ENCODE assay signal across 15 cellular contexts in the genomic region with DNA sequence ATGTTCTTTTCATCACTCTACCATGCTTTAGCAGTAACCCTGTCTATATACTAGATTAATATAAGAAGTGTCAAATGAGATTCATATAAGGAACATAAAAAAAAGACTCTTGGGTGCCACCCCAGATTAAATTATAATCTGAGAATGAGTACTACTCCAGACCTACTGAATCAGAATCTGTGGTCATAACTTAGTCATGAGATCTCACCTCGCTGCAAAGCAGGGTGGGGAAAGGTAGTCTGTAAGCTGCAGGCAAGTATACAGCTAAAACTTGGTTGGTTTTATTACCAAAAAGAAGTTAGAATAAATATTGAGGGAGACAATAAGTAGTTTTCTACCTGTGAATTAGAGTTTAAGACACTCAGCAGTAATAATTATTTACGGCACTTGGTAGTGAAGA.
DNase-seq lines count a peak whose midpoint lies in the region; ATAC-seq lines count a peak whose summit lies in the region.
"Had no signal": no experiment of that assay in that cellular context is flagged by ENCODE, and none has a peak within 500 bp of the region (broad histone marks: within the 10 kb centered on the region; RNA-seq: fewer than 3 reads in every experiment).

No MANE protein-coding gene starts in this region.

- peak; percentile 43 to 57 for ATAC-seq in activated T-cell treated with anti-CD3 and anti-CD28 coated beads, Interleukin-2, amount 50 U/mL, for 72 hours (replicated peaks in 1 of 2)
- peak; percentile 46 for ATAC-seq in stimulated activated naive CD8-positive, alpha-beta T cell treated with anti-CD3 and anti-CD28 coated beads, Interleukin-15, Interleukin-2, amounts not matched to agents 100 U/mL and 50 U/mL, for 24 hours
- no peak for ATAC-seq in stimulated activated naive CD8-positive, alpha-beta T cell treated with anti-CD3 and anti-CD28 coated beads, Interleukin-15, amount 100 ng/mL, for 72 hours
- peak; percentile 58 for ATAC-seq in stimulated activated effector memory CD8-positive, alpha-beta T cell treated with anti-CD3 and anti-CD28 coated beads, Interleukin-12 subunit alpha, Interleukin-12 subunit beta, amount 100 ng/mL, for 72 hours
- ATAC-seq: A549; CD8-positive, alpha-beta T cell had no signal

- H3K27me3 Mint-ChIP-seq in activated T-cell treated with anti-CD3 and anti-CD28 coated beads, Interleukin-2, amount 50 U/mL, for 72 hours (ENCODE audit: low read depth): peaks cover 8% of the 10 kb centered on the region
- no peaks in the 10 kb centered on the region for H3K27me3 Mint-ChIP-seq in activated T-cell treated with anti-CD3 and anti-CD28 coated beads, Interleukin-2, amount 50 U/mL, for 24 hours
- H3K27me3 Mint-ChIP-seq in stimulated activated naive CD8-positive, alpha-beta T cell treated with anti-CD3 and anti-CD28 coated beads, Interleukin-15, amount 100 ng/mL, for 72 hours: no peaks in the 10 kb centered on the region
- H3K27me3 Mint-ChIP-seq: B cell had no signal

- peaks cover 0 to 4% of the 10 kb centered on the region in 2 donors for H3K9me3 Mint-ChIP-seq in activated T-cell treated with anti-CD3 and anti-CD28 coated beads, Interleukin-2, amount 50 U/mL, for 72 hours
- peaks cover 7% of the 10 kb centered on the region for H3K9me3 Mint-ChIP-seq in activated T-cell treated with anti-CD3 and anti-CD28 coated beads, Interleukin-2, amount 50 U/mL, for 24 hours
- peaks cover 5 to 15% of the 10 kb centered on the region in 2 donors for H3K9me3 Mint-ChIP-seq in stimulated activated naive CD8-positive, alpha-beta T cell treated with anti-CD3 and anti-CD28 coated beads, Interleukin-15, amount 100 ng/mL, for 72 hours
- peaks cover 4% of the 10 kb centered on the region for H3K9me3 Mint-ChIP-seq in stimulated activated effector memory CD8-positive, alpha-beta T cell treated with anti-CD3 and anti-CD28 coated beads, Interleukin-12 subunit alpha, Interleukin-12 subunit beta, amount 100 ng/mL, for 72 hours
- H3K9me3 Mint-ChIP-seq: CD4-positive, alpha-beta T cell; CD8-positive, alpha-beta T cell had no signal

- no peak overlapping the region for H3K27ac Mint-ChIP-seq in activated T-cell treated with anti-CD3 and anti-CD28 coated beads, Interleukin-2, amount 50 U/mL, for 72 hours
- H3K27ac Mint-ChIP-seq in activated T-cell treated with anti-CD3 and anti-CD28 coated beads, Interleukin-2, amount 50 U/mL, for 24 hours: no peak overlapping the region
- H3K27ac Mint-ChIP-seq in stimulated activated naive CD8-positive, alpha-beta T cell treated with anti-CD3 and anti-CD28 coated beads, Interleukin-15, amount 100 ng/mL, for 72 hours: no peak overlapping the region
- no peak overlapping the region for H3K27ac Mint-ChIP-seq in stimulated activated effector memory CD8-positive, alpha-beta T cell treated with anti-CD3 and anti-CD28 coated beads, Interleukin-12 subunit alpha, Interleukin-12 subunit beta, amount 100 ng/mL, for 72 hours
- H3K27ac Mint-ChIP-seq: B cell; CD4-positive, alpha-beta T cell; CD8-positive, alpha-beta T cell had no signal

- no peak overlapping the region for H3K4me3 Mint-ChIP-seq in activated T-cell treated with anti-CD3 and anti-CD28 coated beads, Interleukin-2, amount 50 U/mL, for 72 hours
- no peak overlapping the region for H3K4me3 Mint-ChIP-seq in activated T-cell treated with anti-CD3 and anti-CD28 coated beads, Interleukin-2, amount 50 U/mL, for 24 hours
- no peak overlapping the region for H3K4me3 Mint-ChIP-seq in stimulated activated naive CD8-positive, alpha-beta T cell treated with anti-CD3 and anti-CD28 coated beads, Interleukin-15, amount 100 ng/mL, for 72 hours
- H3K4me3 Mint-ChIP-seq in stimulated activated effector memory CD8-positive, alpha-beta T cell treated with anti-CD3 and anti-CD28 coated beads, Interleukin-12 subunit alpha, Interleukin-12 subunit beta, amount 100 ng/mL, for 72 hours: no peak overlapping the region
- H3K4me3 Mint-ChIP-seq: B cell; CD4-positive, alpha-beta T cell; CD8-positive, alpha-beta T cell had no signal

- no peaks in the 10 kb centered on the region for H3K36me3 Mint-ChIP-seq in activated T-cell treated with anti-CD3 and anti-CD28 coated beads, Interleukin-2, amount 50 U/mL, for 72 hours (ENCODE audit: insufficient read depth in 2 of 2)
- H3K36me3 Mint-ChIP-seq in activated T-cell treated with anti-CD3 and anti-CD28 coated beads, Interleukin-2, amount 50 U/mL, for 24 hours (ENCODE audit: low read depth): no peaks in the 10 kb centered on the region
- no peaks in the 10 kb centered on the region for H3K36me3 Mint-ChIP-seq in stimulated activated effector memory CD8-positive, alpha-beta T cell treated with anti-CD3 and anti-CD28 coated beads, Interleukin-12 subunit alpha, Interleukin-12 subunit beta, amount 100 ng/mL, for 72 hours
- H3K36me3 Mint-ChIP-seq: CD8-positive, alpha-beta T cell had no signal

- H3K4me1 Mint-ChIP-seq in activated T-cell treated with anti-CD3 and anti-CD28 coated beads, Interleukin-2, amount 50 U/mL, for 72 hours (ENCODE audit: low read depth): no peaks in the 10 kb centered on the region
- H3K4me1 Mint-ChIP-seq in activated T-cell treated with anti-CD3 and anti-CD28 coated beads, Interleukin-2, amount 50 U/mL, for 24 hours (ENCODE audit: low read depth): no peaks in the 10 kb centered on the region
- H3K4me1 Mint-ChIP-seq in stimulated activated naive CD8-positive, alpha-beta T cell treated with anti-CD3 and anti-CD28 coated beads, Interleukin-15, amount 100 ng/mL, for 72 hours: no peaks in the 10 kb centered on the region
- no peaks in the 10 kb centered on the region for H3K4me1 Mint-ChIP-seq in stimulated activated effector memory CD8-positive, alpha-beta T cell treated with anti-CD3 and anti-CD28 coated beads, Interleukin-12 subunit alpha, Interleukin-12 subunit beta, amount 100 ng/mL, for 72 hours
- H3K4me1 Mint-ChIP-seq: B cell had no signal

- DNase-seq in activated T-cell treated with anti-CD3 and anti-CD28 coated beads, Interleukin-2, amount 50 U/mL, for 72 hours: no peak
- no peak for DNase-seq in activated T-cell treated with anti-CD3 and anti-CD28 coated beads, Interleukin-2, amount 50 U/mL, for 24 hours
- no peak for DNase-seq in stimulated activated naive CD8-positive, alpha-beta T cell treated with anti-CD3 and anti-CD28 coated beads, Interleukin-15, Interleukin-2, amounts not matched to agents 100 U/mL and 50 U/mL, for 24 hours
- no peak for DNase-seq in stimulated activated naive CD8-positive, alpha-beta T cell treated with anti-CD3 and anti-CD28 coated beads, Interleukin-15, amount 100 ng/mL, for 72 hours
- no peak for DNase-seq in stimulated activated effector memory CD8-positive, alpha-beta T cell treated with anti-CD3 and anti-CD28 coated beads, Interleukin-12 subunit alpha, Interleukin-12 subunit beta, amount 100 ng/mL, for 72 hours (ENCODE audit: low spot score in 2 of 2)
- DNase-seq in NCI-H1930 (lab: John Stamatoyannopoulos, UW): no peak
- DNase-seq: AML-193; Caco-2; Calu3; CD4-positive, alpha-beta T cell; CD8-positive, alpha-beta T cell; DMS79 treated with DMSO at 0.1 percent for 48 hours; GF-D8 had no signal
